Comparison of ENCODE assay signal across 10 cellular contexts in genomic region chr7:155505422-155505793, GRCh38. TPM values are rescaled to one million over a fixed set of nuclear protein-coding genes. Genes with fewer than 3 reads are reported as not detected.
"Had no signal": no experiment of that assay in that cellular context is flagged by ENCODE, and none has a peak within 500 bp of the region (broad histone marks: within the 10 kb centered on the region; RNA-seq: fewer than 3 reads in every experiment).

No MANE protein-coding gene starts in this region.

- H3K4me2 ChIP-seq: KMS-11 had no signal

- DNase-seq: GOT3, H9, HCEC 1CT, IMR-90, Karpas-422, KBM-7 had no signal

- FAIRE-seq: H54, HTR-8/SVneo had no signal

- H3K27ac ChIP-seq: HL-60, KMS-11 had no signal

- H3K9ac ChIP-seq: KMS-11 had no signal

RNA-seq across cellular contexts. Expression of gene CNPY1, which starts 41.0 kb away (rescaled TPM):
- total RNA-seq: H9, IMR-90 had no signal
- polyA plus RNA-seq: IMR-90 had no signal

RNA-seq across cellular contexts. Expression of gene EN2, which starts 47.5 kb away (rescaled TPM):
- total RNA-seq: IMR-90 had no signal
- polyA plus RNA-seq: IMR-90 had no signal
